Comparison of ENCODE assay signal across 23 cellular contexts in genomic region chr5:13524931-13525330, GRCh38.
"Had no signal": no experiment of that assay in that cellular context is flagged by ENCODE, and none has a peak within 500 bp of the region (broad histone marks: within the 10 kb centered on the region; RNA-seq: fewer than 3 reads in every experiment).

No MANE protein-coding gene starts in this region.

- H3K4me1 ChIP-seq: lower lobe of right lung, pancreas, right lobe of liver, thyroid gland, vagina had no signal

- H3K9me3 Mint-ChIP-seq: neural crest cell had no signal

- H3K27ac ChIP-seq: dorsolateral prefrontal cortex, lower lobe of right lung, neutrophil, pancreas, right lobe of liver, stomach, thyroid gland, vagina had no signal

- H3K4me3 ChIP-seq: dorsolateral prefrontal cortex, lower lobe of right lung, pancreas, right lobe of liver, smooth muscle cell, stomach, thyroid gland, vagina had no signal

- H3K4me1 Mint-ChIP-seq: naive B cell, neural crest cell had no signal

- H3K27me3 ChIP-seq: neutrophil, pancreas, right lobe of liver, stomach, thyroid gland, vagina had no signal

- DNase-seq: dorsolateral prefrontal cortex; effector CD4-positive, alpha-beta T cell; left ventricle myocardium superior; lower lobe of right lung; naive B cell; pancreas; right lobe of liver; stimulated activated CD4-positive, alpha-beta T cell treated with anti-CD3 and anti-CD28 coated beads, Interleukin-12 subunit alpha, Interleukin-12 subunit beta, amount 100 ng/mL, for 4 hours; stimulated activated CD4-positive, alpha-beta T cell treated with anti-CD3 and anti-CD28 coated beads, Interleukin-1b, Interleukin-23, amount 100 ng/mL, for 48 hours; stimulated activated CD4-positive, alpha-beta T cell treated with anti-CD3 and anti-CD28 coated beads, Interleukin-4, amount 100 ng/mL, for 1 hour; stimulated activated CD8-positive, alpha-beta memory T cell treated with anti-CD3 and anti-CD28 coated beads, Interleukin-4, amount 100 ng/mL, for 48 hours; stimulated activated naive CD4-positive, alpha-beta T cell; stomach; thyroid gland; trophoblast cell had no signal

- FAIRE-seq: colon, frontal cortex, keratinocyte, pancreas had no signal

- ATAC-seq: left ventricle myocardium superior; lower lobe of right lung; natural killer cell treated with Interleukin-12 subunit alpha and Interleukin-12 subunit beta and Interleukin-15 and Interleukin-18, amount 100 ng/mL, for 72 hours; pancreas had no signal

- H3K4me3 Mint-ChIP-seq: naive B cell; natural killer cell treated with Interleukin-12 subunit alpha and Interleukin-12 subunit beta and Interleukin-15 and Interleukin-18, amount 100 ng/mL, for 72 hours; neural crest cell had no signal

- H3K4me2 ChIP-seq: smooth muscle cell had no signal

- H3K27ac Mint-ChIP-seq: naive B cell; natural killer cell treated with Interleukin-12 subunit alpha and Interleukin-12 subunit beta and Interleukin-15 and Interleukin-18, amount 100 ng/mL, for 72 hours had no signal

- H3K36me3 Mint-ChIP-seq: naive B cell; natural killer cell treated with Interleukin-12 subunit alpha and Interleukin-12 subunit beta and Interleukin-15 and Interleukin-18, amount 100 ng/mL, for 72 hours had no signal

- H3K36me3 ChIP-seq: lower lobe of right lung, neutrophil, pancreas, right lobe of liver, stomach, thyroid gland, vagina had no signal

- H3K27me3 Mint-ChIP-seq: naive B cell; natural killer cell treated with Interleukin-12 subunit alpha and Interleukin-12 subunit beta and Interleukin-15 and Interleukin-18, amount 100 ng/mL, for 72 hours had no signal

- H3K9me3 ChIP-seq: lower lobe of right lung, neutrophil, pancreas, right lobe of liver, stomach, thyroid gland, vagina had no signal
